9 cellular contexts compared by ENCODE assay signal in genomic region chr12:108495054-108495453, GRCh38. TPM values are rescaled to one million over a fixed set of nuclear protein-coding genes. Genes with fewer than 3 reads are reported as not detected.
DNase-seq lines count a peak whose midpoint lies in the region; ATAC-seq, FAIRE-seq and TF ChIP-seq lines count a peak whose summit lies in the region.
"Had no signal": no experiment of that assay in that cellular context is flagged by ENCODE, and none has a peak within 500 bp of the region (broad histone marks: within the 10 kb centered on the region; RNA-seq: fewer than 3 reads in every experiment).

No MANE protein-coding gene starts in this region.

- H2BK15ac ChIP-seq in IMR-90 (ENCODE audit: low read depth, low read length) = no peak overlapping the region

- H4K20me1 ChIP-seq in IMR-90 (ENCODE audit: insufficient read depth, low read length) = no peaks in the 10 kb centered on the region
- H4K20me1 ChIP-seq in astrocyte (ENCODE audit: insufficient read depth, low read length) = no peaks in the 10 kb centered on the region

- H3K27ac ChIP-seq in IMR-90 (ENCODE audit: insufficient read depth, low read length) (no peak overlapping the region), astrocyte (ENCODE audit: low read depth, low read length) (no peak overlapping the region)
- H3K27ac ChIP-seq: skin epidermis had no signal

- in situ Hi-C loops in IMR-90 (cut with MboI; ENCODE audit: low sequenced_read_pairs) = no loop called here

- POLR2A ChIA-PET in IMR-90 (lab: Charles Lee; ENCODE audit: unreplicated experiment) = no interaction called here

- peaks cover 3% of the 10 kb centered on the region for H3K9me3 Mint-ChIP-seq in astrocyte (ENCODE audit: unreplicated experiment)
- no peaks in the 10 kb centered on the region for H3K9me3 Mint-ChIP-seq in mesothelial cell of epicardium

- peak; percentile 37; the same call in 1 of the 2 replicates for TF ChIP-seq RAD21 in IMR-90 (IDR thresholded peaks at IDR 0.05; ENCODE audit: low read length)

- H3K4me2 ChIP-seq in IMR-90 (ENCODE audit: low read depth, low read length) (no peak overlapping the region), astrocyte (ENCODE audit: low read length) (no peak overlapping the region)

- peaks cover 2% of the 10 kb centered on the region; the same call in 1 of the 2 replicates for H3K9me1 ChIP-seq in IMR-90 (ENCODE audit: insufficient read depth, low read length)

- H2AFZ ChIP-seq in IMR-90 (replicated peaks; ENCODE audit: low read length, poor library complexity) = no peak overlapping the region
- no peak overlapping the region for H2AFZ ChIP-seq in astrocyte (ENCODE audit: low read depth, low read length)

- peaks cover 35% of the 10 kb centered on the region for H3K27me3 Mint-ChIP-seq in astrocyte (ENCODE audit: low read depth, unreplicated experiment)
- peaks cover 34% of the 10 kb centered on the region for H3K27me3 Mint-ChIP-seq in mesothelial cell of epicardium (ENCODE audit: low read depth)

- H2BK120ac ChIP-seq in IMR-90 (ENCODE audit: low read depth, low read length) = no peak overlapping the region

- H3K79me1 ChIP-seq in IMR-90 (ENCODE audit: low read depth in 1 of 2, low read length in 2 of 2) = no peaks in the 10 kb centered on the region

- no peak overlapping the region for H3K4me3 Mint-ChIP-seq in astrocyte (ENCODE audit: unreplicated experiment)
- H3K4me3 Mint-ChIP-seq in mesothelial cell of epicardium = no peak overlapping the region

- no peak overlapping the region for H3K23ac ChIP-seq in IMR-90 (ENCODE audit: low read depth, low read length)

- H3K36me3 ChIP-seq in IMR-90 (ENCODE audit: control insufficient read depth, insufficient read depth, low read length) (no peaks in the 10 kb centered on the region), astrocyte (ENCODE audit: insufficient read depth, low read length) (no peaks in the 10 kb centered on the region)

- H2AK9ac ChIP-seq in IMR-90 (replicated peaks; ENCODE audit: low read depth, low read length, poor library complexity) = no peak overlapping the region

- no peak overlapping the region for H3K56ac ChIP-seq in IMR-90 (ENCODE audit: extremely low read depth, insufficient read depth, low read length)

- no peak overlapping the region for H4K91ac ChIP-seq in IMR-90 (ENCODE audit: insufficient read depth, low read depth, low read length)

- no peak overlapping the region for H4K8ac ChIP-seq in IMR-90 (ENCODE audit: low read depth in 2 of 2, low read length in 2 of 2)

- no peak overlapping the region for H2BK5ac ChIP-seq in IMR-90 (ENCODE audit: low read depth, low read length, poor library complexity, severe bottlenecking)

- TF ChIP-seq CTCF in IMR-90 (conservative IDR thresholded peaks at IDR 0.05; ENCODE audit: low read depth, low read length) = peak; percentile 50
- peak; percentile 64 for TF ChIP-seq CTCF in astrocyte (IDR thresholded peaks at IDR 0.05; ENCODE audit: insufficient read depth, low read depth, low read length)
- peak; percentile 48 for TF ChIP-seq CTCF in mesothelial cell of epicardium (IDR thresholded peaks at IDR 0.05; ENCODE audit: unreplicated experiment)

- no peak overlapping the region for H4K5ac ChIP-seq in IMR-90 (ENCODE audit: low read depth, low read length)

- no peak overlapping the region for H3K9ac ChIP-seq in IMR-90 (ENCODE audit: low read depth, low read length)
- H3K9ac ChIP-seq in astrocyte (ENCODE audit: low read length) = no peak overlapping the region

- no peak overlapping the region for H3K4me3 ChIP-seq in IMR-90 (ENCODE audit: insufficient read depth, low read depth, low read length)
- no peak overlapping the region for H3K4me3 ChIP-seq in astrocyte (ENCODE audit: insufficient read depth, low read depth, low read length)
- H3K4me3 ChIP-seq: skin epidermis had no signal

- DNase-seq in NCI-H748 (lab: John Stamatoyannopoulos, UW; ENCODE audit: unreplicated experiment) (peak; percentile 14), NCI-H748 treated with DMSO at 0.1 percent for 48 hours (lab: John Stamatoyannopoulos, UW) (no peak), IMR-90 (peak; percentile 12), astrocyte (ENCODE audit: low read depth) (no peak), mesothelial cell of epicardium (ENCODE audit: low spot score in 2 of 2, unreplicated experiment in 2 of 2) (no peak)

- no peak for ATAC-seq in IMR-90 (ENCODE audit: low read depth)
- no peak for ATAC-seq in GM19351 (IDR thresholded peaks at IDR 0.05; ENCODE audit: unreplicated experiment)
- ATAC-seq in GM21526 (IDR thresholded peaks at IDR 0.05; ENCODE audit: low FRiP score, unreplicated experiment) = no peak
- ATAC-seq in HG03280 (IDR thresholded peaks at IDR 0.05; ENCODE audit: unreplicated experiment) = no peak

- H2BK20ac ChIP-seq in IMR-90 (ENCODE audit: low read depth, low read length) = no peak overlapping the region

- no TSS peak for BruUV-seq in IMR-90 (replicated peaks; lab: Mats Ljungman, UMichigan)

- intact Hi-C loops in IMR-90 (cut with micrococcal nuclease) = no loop called here

- no peak overlapping the region for H3K4ac ChIP-seq in IMR-90 (ENCODE audit: low read depth, low read length)

- dilution Hi-C loops in IMR-90 (cut with HindIII; ENCODE audit: low sequenced_read_pairs, unreplicated experiment) = no loop called here

- no peaks in the 10 kb centered on the region for H3K36me3 Mint-ChIP-seq in astrocyte (ENCODE audit: low read depth, unreplicated experiment)
- no peaks in the 10 kb centered on the region for H3K36me3 Mint-ChIP-seq in mesothelial cell of epicardium

- CTCF ChIA-PET in IMR-90 (lab: Yijun Ruan, JAX) = no interaction called here

- H3K9me3 ChIP-seq in IMR-90 (ENCODE audit: control insufficient read depth, insufficient read depth, low read length) (no peaks in the 10 kb centered on the region), astrocyte (ENCODE audit: insufficient read depth, low read depth, low read length) (no peaks in the 10 kb centered on the region)

- H3K27ac Mint-ChIP-seq in astrocyte (ENCODE audit: unreplicated experiment) = no peak overlapping the region
- no peak overlapping the region for H3K27ac Mint-ChIP-seq in mesothelial cell of epicardium

- H3K27me3 ChIP-seq in IMR-90 (ENCODE audit: control insufficient read depth, insufficient read depth, low read length) (no peaks in the 10 kb centered on the region; the same call in 1 of the 2 replicates), astrocyte (ENCODE audit: insufficient read depth, low read length) (peaks cover 9% of the 10 kb centered on the region)

- no CpG with 5 or more reads among the region's 1 CpG for WGBS in IMR-90 (ENCODE audit: extremely low coverage in 2 of 2, insufficient read length in 1 of 2), 2 experiments

- no peak overlapping the region for H2AK5ac ChIP-seq in IMR-90 (ENCODE audit: low read depth, low read length)

- no peak overlapping the region for H3K18ac ChIP-seq in IMR-90 (ENCODE audit: low read depth, low read length)

- H3K4me1 Mint-ChIP-seq in astrocyte (ENCODE audit: low read depth, unreplicated experiment) = no peaks in the 10 kb centered on the region
- H3K4me1 Mint-ChIP-seq in mesothelial cell of epicardium = no peaks in the 10 kb centered on the region

- no peak overlapping the region for H3K14ac ChIP-seq in IMR-90 (replicated peaks; ENCODE audit: low read depth, low read length)

- no peaks in the 10 kb centered on the region for H3K4me1 ChIP-seq in IMR-90 (ENCODE audit: control insufficient read depth, insufficient read depth, low read length)
- H3K4me1 ChIP-seq in astrocyte (ENCODE audit: insufficient read depth, low read length) = no peaks in the 10 kb centered on the region

- H3K79me2 ChIP-seq in astrocyte (ENCODE audit: insufficient read depth, low read length) = no peaks in the 10 kb centered on the region

- no peak for TF ChIP-seq POLR2A in IMR-90 (IDR thresholded peaks at IDR 0.05; ENCODE audit: low read depth, low read length)

- FAIRE-seq in astrocyte (lab: Jason Lieb, UNC) = no peak

TF ChIP-seq in IMR-90, 13 proteins besides CTCF, POLR2A, EP300 and RAD21:
- TF ChIP-seq CHD1 (IDR thresholded peaks at IDR 0.05; ENCODE audit: low read depth, low read length) = no peak
- TF ChIP-seq RCOR1 (IDR thresholded peaks at IDR 0.05; ENCODE audit: insufficient replicate concordance, low read length) = no peak
- no peak for TF ChIP-seq FOS (IDR thresholded peaks at IDR 0.05; ENCODE audit: low read depth, low read length)
- TF ChIP-seq CEBPB (IDR thresholded peaks at IDR 0.05; ENCODE audit: low read depth, low read length) = no peak
- no peak for TF ChIP-seq MXI1 (IDR thresholded peaks at IDR 0.05; ENCODE audit: borderline replicate concordance, low read depth, low read length)
- no peak for TF ChIP-seq ELK1 (IDR thresholded peaks at IDR 0.05; ENCODE audit: borderline replicate concordance, low read depth, low read length)
- no peak for TF ChIP-seq MAZ (IDR thresholded peaks at IDR 0.05; ENCODE audit: borderline replicate concordance, low read depth, low read length)
- no peak for TF ChIP-seq BHLHE40 (IDR thresholded peaks at IDR 0.05; ENCODE audit: low read depth, low read length)
- TF ChIP-seq USF2 (IDR thresholded peaks at IDR 0.05; ENCODE audit: low read depth, low read length) = no peak
- TF ChIP-seq SMC3 (IDR thresholded peaks at IDR 0.05; ENCODE audit: low read depth, low read length) = no peak
- no peak for TF ChIP-seq NFE2L2 (IDR thresholded peaks at IDR 0.05; ENCODE audit: low read depth, low read length)
- no peak for TF ChIP-seq RFX5 (IDR thresholded peaks at IDR 0.05; ENCODE audit: low read depth, low read length)
- no peak for TF ChIP-seq MAFK (IDR thresholded peaks at IDR 0.05; ENCODE audit: low read depth, low read length)
TF ChIP-seq in IMR-90: peak in this region for 0.

RNA-seq across cellular contexts. Expression of gene FICD, which starts 20.0 kb away (rescaled TPM):
- total RNA-seq in IMR-90 (2012; rRNA removed) = 10.8 and 11.3 TPM in 2 replicates
- polyA plus RNA-seq in IMR-90 (2012; rRNA removed) = 4.0 and 4.2 TPM in 2 replicates
- 3.3 and 5.3 TPM in 2 replicates for polyA plus RNA-seq in IMR-90 (2012; cell fraction: cytosol; rRNA removed)
- polyA plus RNA-seq in IMR-90 (2012; cell fraction: nucleus; rRNA removed; ENCODE audit: low replicate concordance) = 1.4 and 2.6 TPM in 2 replicates
- 3.5 and 4.7 TPM in 2 replicates for total RNA-seq in astrocyte
- total RNA-seq in mesothelial cell of epicardium = 2.8 to 3.6 TPM (median 2.9 TPM) in 3 replicates

Comparison
In these comparisons a context has a peak if more than half of its experiments do, and no peak if none do; other contexts are left out.
1. DNase-seq: peak in NCI-H748 (single experiment) and IMR-90 (single experiment); none in NCI-H748 treated with DMSO at 0.1 percent for 48 hours (single experiment), astrocyte (single experiment) and mesothelial cell of epicardium (0 of 2).
2. Peak in every context shown above with its lines, with median percentiles within 50 percentile points of each other: CTCF ChIP-seq.